ENCODE assay signal across 2 cellular contexts in the genomic region with DNA sequence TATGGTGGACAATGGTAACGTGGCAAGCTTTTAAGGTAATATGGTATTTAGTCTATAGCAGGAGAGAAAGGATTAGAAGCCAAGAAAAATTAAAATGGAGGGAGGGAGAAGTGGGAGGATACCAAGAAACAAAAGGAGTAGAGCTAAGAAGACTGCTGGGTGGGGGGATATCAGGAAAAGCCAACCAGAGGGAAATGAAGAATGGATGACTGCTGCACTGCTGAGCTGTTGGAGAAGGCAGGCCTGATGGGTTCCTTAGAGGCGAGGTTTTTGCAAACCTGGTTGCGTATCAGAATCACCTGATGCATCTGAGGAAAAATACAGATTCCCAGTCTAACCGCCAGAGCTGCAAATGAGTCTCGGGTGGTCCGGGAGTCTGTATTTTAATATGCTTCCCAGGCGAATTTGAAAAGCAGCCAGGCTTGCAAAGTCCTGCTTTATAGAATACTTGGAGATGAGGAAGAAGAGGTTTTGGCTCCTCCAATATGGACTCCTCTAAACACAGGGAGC.
TF ChIP-seq lines count a peak whose summit lies in the region.

No MANE protein-coding gene starts in this region.

TF ChIP-seq in A549, 52 proteins besides CTCF, POLR2A, EP300 and RAD21 (continued from another document):
- TF ChIP-seq HOXB5 (CRISPR knock-in tag; IDR thresholded peaks at IDR 0.05), result no peak
- TF ChIP-seq RNF2 (IDR thresholded peaks at IDR 0.05; ENCODE audit: borderline replicate concordance, low read depth), result no peak
- no peak for TF ChIP-seq CHD2 (IDR thresholded peaks at IDR 0.05; ENCODE audit: low read length, partially characterized antibody)
- TF ChIP-seq CBX2 (IDR thresholded peaks at IDR 0.05; ENCODE audit: borderline replicate concordance, low read depth), result no peak
- no peak for TF ChIP-seq FOSB (CRISPR knock-in tag; IDR thresholded peaks at IDR 0.05)
- TF ChIP-seq PBX3 (IDR thresholded peaks at IDR 0.05), result no peak
- no peak for TF ChIP-seq NPAS2 (CRISPR knock-in tag; IDR thresholded peaks at IDR 0.05; ENCODE audit: borderline replicate concordance)
- TF ChIP-seq EHF (CRISPR knock-in tag; IDR thresholded peaks at IDR 0.05), result no peak
- TF ChIP-seq SMC3 (IDR thresholded peaks at IDR 0.05), result no peak
- no peak for TF ChIP-seq TP53 (CRISPR knock-in tag; IDR thresholded peaks at IDR 0.05)

TF ChIP-seq in HEK293, 187 proteins besides CTCF, POLR2A, EP300 and RAD21 (continued from another document):
- no peak for TF ChIP-seq ZNF280D (tag by site-specific recombination; IDR thresholded peaks at IDR 0.05)
- TF ChIP-seq PBX3 (CRISPR knock-in tag; IDR thresholded peaks at IDR 0.05), result 0 out of 2 replicates have a peak, but pooled peaks have one; percentile 1
- no peak for TF ChIP-seq FEZF1 (tag by site-specific recombination; IDR thresholded peaks at IDR 0.05)
- peak; percentile 74 for TF ChIP-seq ZNF341 (tag by site-specific recombination; IDR thresholded peaks at IDR 0.05; ENCODE audit: low read depth)
- no peak for TF ChIP-seq KLF10 (tag by site-specific recombination; IDR thresholded peaks at IDR 0.05)
- TF ChIP-seq ZNF768 (tag by site-specific recombination; IDR thresholded peaks at IDR 0.05), result no peak
- TF ChIP-seq ZNF366 (tag by site-specific recombination; conservative IDR thresholded peaks at IDR 0.05), result peak; percentile 4; the same call in 1 of the 2 replicates
- no peak for TF ChIP-seq ZNF792 (tag by site-specific recombination; IDR thresholded peaks at IDR 0.05)
- TF ChIP-seq ZBTB20 (tag by site-specific recombination; IDR thresholded peaks at IDR 0.05), result peak; percentile 98
- peak; percentile 63 for TF ChIP-seq SCRT2 (tag by site-specific recombination; IDR thresholded peaks at IDR 0.05)
